6 cellular contexts compared by ENCODE assay signal in the genomic region with DNA sequence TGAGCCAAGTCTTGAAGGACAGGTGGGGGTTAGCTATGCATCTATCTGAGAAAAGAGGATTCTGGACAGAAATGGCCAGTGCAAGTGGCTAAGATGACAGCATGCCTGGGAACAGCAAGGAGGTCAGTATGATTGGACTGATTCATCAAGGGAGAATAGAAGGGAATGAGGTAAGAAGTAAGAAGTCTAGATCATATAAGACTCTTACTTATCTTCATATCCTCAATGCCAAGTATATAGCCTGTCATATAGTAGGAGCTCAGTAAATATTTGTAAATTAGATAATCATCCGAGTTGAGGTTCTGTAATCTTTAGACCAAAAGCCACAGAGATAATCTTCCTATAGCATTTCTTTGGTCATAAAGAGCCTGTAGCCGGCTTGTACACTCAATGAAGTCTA.
"Had no signal": no experiment of that assay in that cellular context is flagged by ENCODE, and none has a peak within 500 bp of the region (broad histone marks: within the 10 kb centered on the region; RNA-seq: fewer than 3 reads in every experiment).

No MANE protein-coding gene starts in this region.

- FAIRE-seq: H1, H54, HTR-8/SVneo had no signal

- H3K27ac Mint-ChIP-seq: GM23338, H9 had no signal

- H3K4me3 ChIP-seq: GM23338 had no signal

- DNase-seq: H9, HCEC 1CT had no signal

- H3K4me3 Mint-ChIP-seq: GM23338, H9 had no signal

- H3K9me3 Mint-ChIP-seq: GM23338 had no signal

- ATAC-seq: GM23338 had no signal
